Comparison of ENCODE assay signal across 2 cellular contexts in genomic region chr5:139378941-139379361, GRCh38.
TF ChIP-seq lines count a peak whose summit lies in the region.

No MANE protein-coding gene starts in this region.

TF ChIP-seq in GM23338, 12 proteins besides CTCF, POLR2A, EP300 and RAD21:
- no peak for TF ChIP-seq CREB1 (CRISPR knock-in tag; IDR thresholded peaks at IDR 0.05; ENCODE audit: low read depth)
- TF ChIP-seq JUNB (IDR thresholded peaks at IDR 0.05; ENCODE audit: unreplicated experiment): no peak
- TF ChIP-seq, protein P1, sequence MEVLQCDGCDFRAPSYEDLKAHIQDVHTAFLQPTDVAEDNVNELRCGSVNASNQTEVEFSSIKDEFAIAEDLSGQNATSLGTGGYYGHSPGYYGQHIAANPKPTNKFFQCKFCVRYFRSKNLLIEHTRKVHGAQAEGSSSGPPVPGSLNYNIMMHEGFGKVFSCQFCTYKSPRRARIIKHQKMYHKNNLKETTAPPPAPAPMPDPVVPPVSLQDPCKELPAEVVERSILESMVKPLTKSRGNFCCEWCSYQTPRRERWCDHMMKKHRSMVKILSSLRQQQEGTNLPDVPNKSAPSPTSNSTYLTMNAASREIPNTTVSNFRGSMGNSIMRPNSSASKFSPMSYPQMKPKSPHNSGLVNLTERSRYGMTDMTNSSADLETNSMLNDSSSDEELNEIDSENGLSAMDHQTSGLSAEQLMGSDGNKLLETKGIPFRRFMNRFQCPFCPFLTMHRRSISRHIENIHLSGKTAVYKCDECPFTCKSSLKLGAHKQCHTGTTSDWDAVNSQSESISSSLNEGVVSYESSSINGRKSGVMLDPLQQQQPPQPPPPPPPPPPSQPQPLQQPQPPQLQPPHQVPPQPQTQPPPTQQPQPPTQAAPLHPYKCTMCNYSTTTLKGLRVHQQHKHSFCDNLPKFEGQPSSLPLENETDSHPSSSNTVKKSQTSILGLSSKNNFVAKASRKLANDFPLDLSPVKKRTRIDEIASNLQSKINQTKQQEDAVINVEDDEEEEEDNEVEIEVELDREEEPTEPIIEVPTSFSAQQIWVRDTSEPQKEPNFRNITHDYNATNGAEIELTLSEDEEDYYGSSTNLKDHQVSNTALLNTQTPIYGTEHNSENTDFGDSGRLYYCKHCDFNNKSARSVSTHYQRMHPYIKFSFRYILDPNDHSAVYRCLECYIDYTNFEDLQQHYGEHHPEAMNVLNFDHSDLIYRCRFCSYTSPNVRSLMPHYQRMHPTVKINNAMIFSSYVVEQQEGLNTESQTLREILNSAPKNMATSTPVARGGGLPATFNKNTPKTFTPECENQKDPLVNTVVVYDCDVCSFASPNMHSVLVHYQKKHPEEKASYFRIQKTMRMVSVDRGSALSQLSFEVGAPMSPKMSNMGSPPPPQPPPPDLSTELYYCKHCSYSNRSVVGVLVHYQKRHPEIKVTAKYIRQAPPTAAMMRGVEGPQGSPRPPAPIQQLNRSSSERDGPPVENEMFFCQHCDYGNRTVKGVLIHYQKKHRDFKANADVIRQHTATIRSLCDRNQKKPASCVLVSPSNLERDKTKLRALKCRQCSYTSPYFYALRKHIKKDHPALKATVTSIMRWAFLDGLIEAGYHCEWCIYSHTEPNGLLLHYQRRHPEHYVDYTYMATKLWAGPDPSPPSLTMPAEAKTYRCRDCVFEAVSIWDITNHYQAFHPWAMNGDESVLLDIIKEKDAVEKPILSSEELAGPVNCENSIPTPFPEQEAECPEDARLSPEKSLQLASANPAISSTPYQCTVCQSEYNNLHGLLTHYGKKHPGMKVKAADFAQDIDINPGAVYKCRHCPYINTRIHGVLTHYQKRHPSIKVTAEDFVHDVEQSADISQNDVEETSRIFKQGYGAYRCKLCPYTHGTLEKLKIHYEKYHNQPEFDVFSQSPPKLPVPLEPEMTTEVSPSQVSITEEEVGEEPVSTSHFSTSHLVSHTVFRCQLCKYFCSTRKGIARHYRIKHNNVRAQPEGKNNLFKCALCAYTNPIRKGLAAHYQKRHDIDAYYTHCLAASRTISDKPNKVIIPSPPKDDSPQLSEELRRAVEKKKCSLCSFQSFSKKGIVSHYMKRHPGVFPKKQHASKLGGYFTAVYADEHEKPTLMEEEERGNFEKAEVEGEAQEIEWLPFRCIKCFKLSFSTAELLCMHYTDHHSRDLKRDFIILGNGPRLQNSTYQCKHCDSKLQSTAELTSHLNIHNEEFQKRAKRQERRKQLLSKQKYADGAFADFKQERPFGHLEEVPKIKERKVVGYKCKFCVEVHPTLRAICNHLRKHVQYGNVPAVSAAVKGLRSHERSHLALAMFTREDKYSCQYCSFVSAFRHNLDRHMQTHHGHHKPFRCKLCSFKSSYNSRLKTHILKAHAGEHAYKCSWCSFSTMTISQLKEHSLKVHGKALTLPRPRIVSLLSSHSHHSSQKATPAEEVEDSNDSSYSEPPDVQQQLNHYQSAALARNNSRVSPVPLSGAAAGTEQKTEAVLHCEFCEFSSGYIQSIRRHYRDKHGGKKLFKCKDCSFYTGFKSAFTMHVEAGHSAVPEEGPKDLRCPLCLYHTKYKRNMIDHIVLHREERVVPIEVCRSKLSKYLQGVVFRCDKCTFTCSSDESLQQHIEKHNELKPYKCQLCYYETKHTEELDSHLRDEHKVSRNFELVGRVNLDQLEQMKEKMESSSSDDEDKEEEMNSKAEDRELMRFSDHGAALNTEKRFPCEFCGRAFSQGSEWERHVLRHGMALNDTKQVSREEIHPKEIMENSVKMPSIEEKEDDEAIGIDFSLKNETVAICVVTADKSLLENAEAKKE (CRISPR knock-in tag; IDR thresholded peaks at IDR 0.05): no peak
- no peak for TF ChIP-seq EZH2 (IDR thresholded peaks at IDR 0.05; ENCODE audit: low read depth, unreplicated experiment)
- TF ChIP-seq, protein P2, sequence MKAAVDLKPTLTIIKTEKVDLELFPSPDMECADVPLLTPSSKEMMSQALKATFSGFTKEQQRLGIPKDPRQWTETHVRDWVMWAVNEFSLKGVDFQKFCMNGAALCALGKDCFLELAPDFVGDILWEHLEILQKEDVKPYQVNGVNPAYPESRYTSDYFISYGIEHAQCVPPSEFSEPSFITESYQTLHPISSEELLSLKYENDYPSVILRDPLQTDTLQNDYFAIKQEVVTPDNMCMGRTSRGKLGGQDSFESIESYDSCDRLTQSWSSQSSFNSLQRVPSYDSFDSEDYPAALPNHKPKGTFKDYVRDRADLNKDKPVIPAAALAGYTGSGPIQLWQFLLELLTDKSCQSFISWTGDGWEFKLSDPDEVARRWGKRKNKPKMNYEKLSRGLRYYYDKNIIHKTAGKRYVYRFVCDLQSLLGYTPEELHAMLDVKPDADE (IDR thresholded peaks at IDR 0.05): no peak
- TF ChIP-seq POLR2AphosphoS5 (IDR thresholded peaks at IDR 0.05; ENCODE audit: low read depth): no peak
- TF ChIP-seq REST (IDR thresholded peaks at IDR 0.05; ENCODE audit: unreplicated experiment): no peak
- TF ChIP-seq ZNF331 (CRISPR knock-in tag; IDR thresholded peaks at IDR 0.05; ENCODE audit: low read depth): no peak
- TF ChIP-seq NANOG (IDR thresholded peaks at IDR 0.05; ENCODE audit: borderline replicate concordance): no peak
- no peak for TF ChIP-seq ZNF114 (CRISPR knock-in tag; IDR thresholded peaks at IDR 0.05)
- TF ChIP-seq STAT1 (IDR thresholded peaks at IDR 0.05; ENCODE audit: unreplicated experiment): no peak
- TF ChIP-seq EZH2phosphoT487 (IDR thresholded peaks at IDR 0.05; ENCODE audit: unreplicated experiment): no peak

TF ChIP-seq in GM12878, 131 proteins besides CTCF, POLR2A, EP300 and RAD21:
- TF ChIP-seq EGR1 (IDR thresholded peaks at IDR 0.05; ENCODE audit: borderline replicate concordance in 1 of 2, low read depth in 2 of 2, low read length in 2 of 2): no peak
